8 cellular contexts compared by ENCODE assay signal in the genomic region with DNA sequence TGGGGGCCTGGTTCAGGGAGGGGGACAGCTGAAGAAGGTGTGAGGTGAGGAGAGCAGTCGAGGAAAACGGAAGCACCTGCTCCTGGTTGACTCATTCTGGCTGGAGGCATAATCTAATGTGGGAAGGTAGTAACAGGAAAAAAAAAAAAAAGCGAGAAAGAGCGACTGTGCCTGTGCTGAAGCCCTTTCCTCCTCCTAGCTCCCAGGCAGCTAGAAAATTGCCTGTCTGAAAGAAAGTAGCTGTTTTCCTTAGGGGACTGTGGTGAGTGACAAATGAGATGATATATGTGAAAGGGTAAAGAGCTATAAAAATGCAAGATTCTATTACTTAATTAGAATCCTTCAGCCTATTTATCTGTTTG. TPM values are rescaled to one million over a fixed set of nuclear protein-coding genes. Genes with fewer than 3 reads are reported as not detected.
DNase-seq lines count a peak whose midpoint lies in the region; ATAC-seq, FAIRE-seq and TF ChIP-seq lines count a peak whose summit lies in the region.

No MANE protein-coding gene starts in this region.

- DNase-seq in GM12864 (ENCODE audit: low read depth) (no peak), ovary (no peak), hepatic stellate cell (ENCODE audit: low spot score) (no peak), COR-L47 (lab: John Stamatoyannopoulos, UW) (no peak), H54 (ENCODE audit: insufficient read length, low spot score) (no peak)

- intact Hi-C loops in ovary (cut with DNase I): no loop called here

- H3K9ac ChIP-seq in OCI-LY1 (ENCODE audit: low read length) (peak overlapping the region; percentile 50), endocrine pancreas (ENCODE audit: control insufficient read depth, insufficient read depth, low read length) (no peak overlapping the region)

- no peaks in the 10 kb centered on the region for H4K20me1 ChIP-seq in OCI-LY1 (ENCODE audit: insufficient read depth, low read length)

- H3K4me3 ChIP-seq in GM12864 (ENCODE audit: low read depth, low read length) (peak overlapping the region; percentile 54), OCI-LY1 (ENCODE audit: low read depth, low read length, poor library complexity, severe bottlenecking) (peak overlapping the region; percentile 62), endocrine pancreas (ENCODE audit: control insufficient read depth, insufficient read depth, low read length) (peak overlapping the region; percentile 78), ovary (peak overlapping the region; percentile 41)

- no peaks in the 10 kb centered on the region for H3K79me2 ChIP-seq in OCI-LY1 (ENCODE audit: insufficient read depth, low read length)

- no peaks in the 10 kb centered on the region; the same call in 1 of the 2 replicates for H3K36me3 ChIP-seq in OCI-LY1 (ENCODE audit: insufficient read depth, low read length)
- H3K36me3 ChIP-seq in endocrine pancreas (ENCODE audit: control insufficient read depth, insufficient read depth, low read length): no peaks in the 10 kb centered on the region
- no peaks in the 10 kb centered on the region for H3K36me3 ChIP-seq in ovary

- no peak for ATAC-seq in GM21529 (IDR thresholded peaks at IDR 0.05; ENCODE audit: unreplicated experiment)

- TF ChIP-seq CTCF in GM12864 (IDR thresholded peaks at IDR 0.05; ENCODE audit: low read depth, low read length, missing control alignments) (no peak), OCI-LY1 (IDR thresholded peaks at IDR 0.05; ENCODE audit: low read length) (no peak), ovary (IDR thresholded peaks at IDR 0.05) (no peak)

- H3K27me3 ChIP-seq in OCI-LY1 (ENCODE audit: insufficient read depth, low read length) (peaks cover 4% of the 10 kb centered on the region; the same call in 1 of the 2 replicates), endocrine pancreas (ENCODE audit: control insufficient read depth, insufficient read depth, low read length) (no peaks in the 10 kb centered on the region), ovary (no peaks in the 10 kb centered on the region)

- 41 to 61% (median 56%) methylated on average over 4 of the region's 4 CpGs for WGBS in ovary, 3 donors

- H3K9me3 ChIP-seq in OCI-LY1 (ENCODE audit: low read length) (no peaks in the 10 kb centered on the region), endocrine pancreas (ENCODE audit: control insufficient read depth, low read length) (no peaks in the 10 kb centered on the region), ovary (no peaks in the 10 kb centered on the region)

- peaks cover 37% of the 10 kb centered on the region for H3K4me1 ChIP-seq in OCI-LY1 (ENCODE audit: insufficient read depth, low read length, severe bottlenecking)
- H3K4me1 ChIP-seq in endocrine pancreas (ENCODE audit: control insufficient read depth, insufficient read depth, low read length): peaks cover 3% of the 10 kb centered on the region
- H3K4me1 ChIP-seq in ovary (ENCODE audit: insufficient read depth): peaks cover 5% of the 10 kb centered on the region

- TF ChIP-seq POLR2A in ovary (IDR thresholded peaks at IDR 0.05) (no peak), H54 (IDR thresholded peaks at IDR 0.05; ENCODE audit: low read depth, low read length) (no peak)

- no peak overlapping the region for H2AFZ ChIP-seq in OCI-LY1 (ENCODE audit: low read length)

- peak overlapping the region; percentile 63 for H3K4me2 ChIP-seq in OCI-LY1 (ENCODE audit: low read length)

- no peak for TF ChIP-seq EP300 in ovary (IDR thresholded peaks at IDR 0.05)

- H3K9me2 ChIP-seq in OCI-LY1 (ENCODE audit: low read depth, low read length): no peaks in the 10 kb centered on the region

- H3K27ac ChIP-seq in OCI-LY1 (ENCODE audit: low read depth, low read length, poor library complexity, severe bottlenecking) (no peak overlapping the region), ovary (peak overlapping the region; percentile 19 to 86)

- H3F3A ChIP-seq in OCI-LY1 (ENCODE audit: insufficient read depth, low read length): no peaks in the 10 kb centered on the region

- FAIRE-seq in H54 (lab: Jason Lieb, UNC): no peak

RNA-seq across cellular contexts. Expression of a gene that starts 4.9 kb away (rescaled TPM):
- total RNA-seq in ovary: 10 to 100 TPM; 16.2 to 64.5 (median 35.5) TPM
- 10 to 100 TPM; 19.3 to 38.7 TPM for polyA plus RNA-seq in ovary

RNA-seq across cellular contexts. Expression of a gene that starts 46.1 kb away (rescaled TPM):
- total RNA-seq in ovary: 10 to 100 TPM in 5 of 7 donors, 1 to 10 TPM in 2; 1.8 to 21.3 (median 10.5) TPM
- polyA plus RNA-seq in ovary: 10 to 100 TPM in 1 of 2 donors, 1 to 10 TPM in 1; 4.7 to 15.3 TPM
